Comparison of ENCODE assay signal across 9 cellular contexts in the genomic region with DNA sequence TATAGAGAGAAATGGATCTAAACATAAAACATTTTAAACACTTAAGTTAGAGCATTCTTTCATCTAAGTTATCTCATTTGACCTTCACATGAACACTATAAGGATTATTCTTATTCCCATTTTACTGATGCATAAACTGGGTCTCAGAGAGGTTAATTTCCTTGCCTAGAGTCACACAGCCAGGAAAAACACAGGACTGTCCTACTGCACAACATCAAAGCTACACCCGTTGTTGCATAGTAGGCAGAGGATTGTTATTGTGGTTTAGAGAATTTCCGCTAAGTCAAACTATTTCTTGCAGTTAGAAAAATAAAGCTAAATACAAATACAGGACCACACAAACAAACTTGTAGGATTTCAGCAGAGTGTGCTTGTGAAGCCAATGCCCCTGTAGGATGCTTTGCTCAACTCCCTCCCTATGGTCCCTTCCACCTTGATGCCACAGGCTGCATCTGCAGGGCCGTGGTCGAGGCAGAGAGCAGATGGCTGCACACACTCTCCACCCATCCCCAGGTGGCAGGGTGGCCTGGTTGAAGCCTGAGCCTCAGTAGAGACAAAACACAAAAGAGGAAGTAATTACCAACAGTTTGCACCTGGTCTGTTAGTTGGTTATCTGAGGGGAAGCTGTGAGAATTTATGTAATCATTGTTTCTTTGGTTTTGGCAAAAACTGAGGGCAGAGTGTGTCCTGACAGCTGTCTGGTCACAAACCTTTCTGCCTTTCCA. TPM values are rescaled to one million over a fixed set of nuclear protein-coding genes. Genes with fewer than 3 reads are reported as not detected.
DNase-seq lines count a peak whose midpoint lies in the region; ATAC-seq and TF ChIP-seq lines count a peak whose summit lies in the region.
"Had no signal": no experiment of that assay in that cellular context is flagged by ENCODE, and none has a peak within 500 bp of the region (broad histone marks: within the 10 kb centered on the region; RNA-seq: fewer than 3 reads in every experiment).

No MANE protein-coding gene starts in this region.

- TF ChIP-seq POLR2A in upper lobe of left lung (IDR thresholded peaks at IDR 0.05), result no peak

- H3K27me3 ChIP-seq in upper lobe of left lung (no peaks in the 10 kb centered on the region), SJCRH30 (no peaks in the 10 kb centered on the region)

- peak; percentile 23 for DNase-seq in KG1 (lab: John Stamatoyannopoulos, UW)
- peak; percentile 17 for DNase-seq in central memory CD4-positive, alpha-beta T cell
- no peak for DNase-seq in dermis blood vessel endothelial cell
- no peak for DNase-seq in upper lobe of left lung
- DNase-seq in ecto neural progenitor cell (ENCODE audit: low spot score), result no peak
- no peak for DNase-seq in SJCRH30

- H3K4me3 ChIP-seq in upper lobe of left lung (no peak overlapping the region), SJCRH30 (no peak overlapping the region)

- H3K9me3 ChIP-seq in upper lobe of left lung (no peaks in the 10 kb centered on the region), SJCRH30 (replicated peaks) (0 out of 2 replicates have a peak, but pooled peaks cover 3% of the 10 kb centered on the region)

- peaks cover 0 to 12% (median 3%) of the 10 kb centered on the region in 4 donors for H3K36me3 ChIP-seq in upper lobe of left lung
- no peaks in the 10 kb centered on the region; the same call in 1 of the 2 replicates for H3K36me3 ChIP-seq in SJCRH30

- no peak for TF ChIP-seq CTCF in upper lobe of left lung (IDR thresholded peaks at IDR 0.05)

- 63 to 82% methylated on average over 4 of the region's 4 CpGs for WGBS in upper lobe of left lung, 2 donors

- TF ChIP-seq EP300 in upper lobe of left lung (IDR thresholded peaks at IDR 0.05), result no peak

- H3K27ac ChIP-seq in upper lobe of left lung (no peak overlapping the region), SJCRH30 (no peak overlapping the region)

- ATAC-seq in GM18519 (IDR thresholded peaks at IDR 0.05; ENCODE audit: low FRiP score, unreplicated experiment) (peak; percentile 71), GM21619 (IDR thresholded peaks at IDR 0.05; ENCODE audit: unreplicated experiment) (peak; percentile 77), upper lobe of left lung (ENCODE audit: low FRiP score in 2 of 2) (no peak)

- no peaks in the 10 kb centered on the region for H3K4me1 ChIP-seq in upper lobe of left lung
- H3K4me1 ChIP-seq in SJCRH30, result peaks cover 23% of the 10 kb centered on the region

RNA-seq across cellular contexts. Expression of a gene that starts 41.1 kb away (rescaled TPM):
- 0.05 TPM in 1 of 2 replicates, not detected in the other for total RNA-seq in dermis blood vessel endothelial cell
- 1 to 10 TPM in 2 of 6 donors, under 1 TPM in 4; 0.44 to 4.2 (median 0.63) TPM for total RNA-seq in upper lobe of left lung
- 3.1 and 4.5 TPM in 2 replicates for total RNA-seq in SJCRH30 (2014; rRNA removed; shearing (Covaris generic))

RNA-seq across cellular contexts. Expression of a gene that starts 55.6 kb away (rescaled TPM):
- total RNA-seq in dermis blood vessel endothelial cell (not detected in 2 replicates), upper lobe of left lung (not detected)
- total RNA-seq in SJCRH30 (2014; rRNA removed; shearing (Covaris generic)), result not detected in 2 replicates
- total RNA-seq: M059J had no signal

Comparison
In these comparisons a context has a peak if more than half of its experiments do, and no peak if none do; other contexts are left out.
1. ATAC-seq: peak in GM18519 (single experiment) and GM21619 (single experiment); none in upper lobe of left lung (0 of 2).
2. DNase-seq: peak in KG1 (single experiment) and central memory CD4-positive, alpha-beta T cell (single experiment); none in dermis blood vessel endothelial cell (single experiment), upper lobe of left lung (0 of 2), ecto neural progenitor cell (single experiment) and SJCRH30 (0 of 2).